ENCODE assay signal across 11 cellular contexts in the genomic region with DNA sequence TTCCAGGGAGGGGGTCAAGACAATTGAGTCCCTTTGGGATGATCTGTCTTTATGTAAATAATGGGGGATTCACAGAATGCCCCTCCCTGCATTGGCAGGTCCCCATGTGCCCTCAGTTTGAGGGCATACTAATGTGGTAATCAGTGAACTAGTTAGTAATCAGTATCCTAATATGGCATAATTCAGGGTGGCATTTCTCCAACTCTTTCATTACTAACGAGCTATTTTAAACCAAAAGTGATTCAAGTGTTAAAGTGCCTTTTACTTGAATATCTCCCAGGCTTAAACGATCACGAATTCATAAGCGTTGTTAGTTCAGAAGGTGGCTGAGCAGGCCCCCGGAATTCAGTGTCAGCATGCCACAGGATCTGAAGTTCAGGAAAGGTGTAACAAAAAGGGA. TPM values are rescaled to one million over a fixed set of nuclear protein-coding genes. Genes with fewer than 3 reads are reported as not detected.
DNase-seq lines count a peak whose midpoint lies in the region; ATAC-seq and TF ChIP-seq lines count a peak whose summit lies in the region.
"Had no signal": no experiment of that assay in that cellular context is flagged by ENCODE, and none has a peak within 500 bp of the region (broad histone marks: within the 10 kb centered on the region; RNA-seq: fewer than 3 reads in every experiment).

No MANE protein-coding gene starts in this region.

- no peak for TF ChIP-seq CTCF in Calu3 (IDR thresholded peaks at IDR 0.05; ENCODE audit: unreplicated experiment)
- no peak for TF ChIP-seq CTCF in glutamatergic neuron (IDR thresholded peaks at IDR 0.05; ENCODE audit: partially characterized antibody, unreplicated experiment)
- TF ChIP-seq CTCF in foreskin keratinocyte (conservative IDR thresholded peaks at IDR 0.05): no peak
- TF ChIP-seq CTCF in tibial artery (IDR thresholded peaks at IDR 0.05): no peak

- H3K36me3 Mint-ChIP-seq in Calu3 (ENCODE audit: insufficient read depth, unreplicated experiment) (peaks cover 46% of the 10 kb centered on the region), glutamatergic neuron (ENCODE audit: unreplicated experiment) (no peaks in the 10 kb centered on the region)
- peaks cover 23% of the 10 kb centered on the region for H3K36me3 Mint-ChIP-seq in activated CD4-positive, alpha-beta memory T cell treated with anti-CD3 and anti-CD28 coated beads for 36 hours

- intact Hi-C loops in Calu3 (cut with micrococcal nuclease; ENCODE audit: unreplicated experiment): loop anchor here (5.0 kb wide), 1 partner anchor 33 kb away; no protein-coding TSS in a partner anchor
- intact Hi-C loops in activated CD4-positive, alpha-beta memory T cell treated with anti-CD3 and anti-CD28 coated beads for 36 hours (cut with micrococcal nuclease): loop anchor here (5.0 kb wide), 1 partner anchor 52 kb away; no protein-coding TSS in a partner anchor
- intact Hi-C loops in tibial artery (cut with DNase I; ENCODE audit: low total_unique reads): loop anchor here (5.0 kb wide), 1 partner anchor 63 kb away; no protein-coding TSS in a partner anchor

- H3K4me3 Mint-ChIP-seq in Calu3 (ENCODE audit: low read depth, unreplicated experiment): no peak overlapping the region
- peak overlapping the region; percentile 32 for H3K4me3 Mint-ChIP-seq in activated CD4-positive, alpha-beta memory T cell treated with anti-CD3 and anti-CD28 coated beads for 36 hours
- peak overlapping the region; percentile 88 for H3K4me3 Mint-ChIP-seq in glutamatergic neuron (ENCODE audit: unreplicated experiment)

- H3K27me3 ChIP-seq in BLaER1 (no peaks in the 10 kb centered on the region), foreskin keratinocyte (no peaks in the 10 kb centered on the region), tibial artery (no peaks in the 10 kb centered on the region)
- H3K27me3 ChIP-seq: suprapubic skin had no signal

- DNase-seq in Calu3 (no peak), glutamatergic neuron (no peak), foreskin keratinocyte (no peak), KG1 (lab: John Stamatoyannopoulos, UW) (no peak), ACHN (no peak), tibial artery (no peak)
- DNase-seq in activated CD4-positive, alpha-beta memory T cell treated with anti-CD3 and anti-CD28 coated beads for 36 hours: no peak
- DNase-seq: activated CD4-positive, alpha-beta T cell treated with anti-CD3 and anti-CD28 coated beads, Interleukin-2, amount 50 U/mL, for 4 hours; amygdala had no signal

- no TSS peak for BruUV-seq in Calu3 (replicated peaks; lab: Mats Ljungman, UMichigan)

- H3K27ac Mint-ChIP-seq in Calu3 (ENCODE audit: unreplicated experiment) (peak overlapping the region; percentile 59), glutamatergic neuron (ENCODE audit: unreplicated experiment) (no peak overlapping the region)
- no peak overlapping the region for H3K27ac Mint-ChIP-seq in activated CD4-positive, alpha-beta memory T cell treated with anti-CD3 and anti-CD28 coated beads for 36 hours

- H3K9me3 Mint-ChIP-seq in Calu3 (ENCODE audit: low read depth, unreplicated experiment): no peaks in the 10 kb centered on the region
- no peaks in the 10 kb centered on the region for H3K9me3 Mint-ChIP-seq in activated CD4-positive, alpha-beta memory T cell treated with anti-CD3 and anti-CD28 coated beads for 36 hours
- peaks cover 5% of the 10 kb centered on the region for H3K9me3 Mint-ChIP-seq in glutamatergic neuron (ENCODE audit: unreplicated experiment)

- peaks cover 31% of the 10 kb centered on the region for H4K20me1 ChIP-seq in BLaER1

- H3K4me1 Mint-ChIP-seq in Calu3 (ENCODE audit: low read depth, unreplicated experiment) (peaks cover 13% of the 10 kb centered on the region), glutamatergic neuron (ENCODE audit: low read depth, unreplicated experiment) (peaks cover 13% of the 10 kb centered on the region)
- peaks cover 19% of the 10 kb centered on the region for H3K4me1 Mint-ChIP-seq in activated CD4-positive, alpha-beta memory T cell treated with anti-CD3 and anti-CD28 coated beads for 36 hours (ENCODE audit: low read depth)

- peak overlapping the region; percentile 97 for H3K27ac ChIP-seq in BLaER1
- no peak overlapping the region for H3K27ac ChIP-seq in foreskin keratinocyte
- H3K27ac ChIP-seq in tibial artery: no peak overlapping the region

- H3K36me3 ChIP-seq in BLaER1 (no peaks in the 10 kb centered on the region), tibial artery (no peaks in the 10 kb centered on the region)
- H3K36me3 ChIP-seq: suprapubic skin had no signal

- H3K27me3 Mint-ChIP-seq in Calu3 (ENCODE audit: unreplicated experiment) (no peaks in the 10 kb centered on the region), glutamatergic neuron (ENCODE audit: unreplicated experiment) (peaks cover 6% of the 10 kb centered on the region)
- peaks cover 3% of the 10 kb centered on the region for H3K27me3 Mint-ChIP-seq in activated CD4-positive, alpha-beta memory T cell treated with anti-CD3 and anti-CD28 coated beads for 36 hours

- CTCF ChIA-PET in Calu3 (lab: Charles Lee): interaction anchor here (0.7 kb wide), 2 partner anchors 10 to 205 kb away, joined by 3 to 6 read pairs; no protein-coding TSS in a partner anchor
- CTCF ChIA-PET in activated CD4-positive, alpha-beta memory T cell treated with anti-CD3 and anti-CD28 coated beads for 36 hours (lab: Charles Lee): no interaction called here

- in situ Hi-C loops in ACHN (cut with HindIII; ENCODE audit: low pct_ligation_motif_present, low pct_unique_long_range_greater_than_20kb, low sequenced_read_pairs): no loop called here

- H3K4me3 ChIP-seq in BLaER1: peak overlapping the region; percentile 84
- no peak overlapping the region for H3K4me3 ChIP-seq in tibial artery

- POLR2A ChIA-PET in activated CD4-positive, alpha-beta memory T cell treated with anti-CD3 and anti-CD28 coated beads for 36 hours (lab: Charles Lee): no interaction called here

- H3K4me2 ChIP-seq in BLaER1: peak overlapping the region; percentile 96

- H3K9me3 ChIP-seq in BLaER1 (no peaks in the 10 kb centered on the region), tibial artery (no peaks in the 10 kb centered on the region)
- H3K9me3 ChIP-seq: suprapubic skin had no signal

- H3K4me1 ChIP-seq in BLaER1 (peaks cover 80% of the 10 kb centered on the region), foreskin keratinocyte (peaks cover 1% of the 10 kb centered on the region), tibial artery (peaks cover 4 to 32% (median 17%) of the 10 kb centered on the region in 4 donors)

- peak overlapping the region; percentile 91 for H3K9ac ChIP-seq in BLaER1

- ATAC-seq in foreskin keratinocyte: no peak

RNA-seq across cellular contexts. Expression of gene DNAJB6, which starts 1.5 kb away (rescaled TPM):
- total RNA-seq in Calu3 (2022) (118 and 137 TPM in 2 replicates), glutamatergic neuron (ENCODE audit: unreplicated experiment) (120 TPM), foreskin keratinocyte (119 and 121 TPM in 2 replicates)
- 10 to 100 TPM; 90.7 to 97.2 TPM for total RNA-seq in activated CD4-positive, alpha-beta memory T cell treated with anti-CD3 and anti-CD28 coated beads for 36 hours
- 97.9 and 98.5 TPM in 2 replicates for polyA plus RNA-seq in foreskin keratinocyte
